In genomic region chr13:77740931-77741586, GRCh38 we compare ENCODE assay signal across 23 cellular contexts. TPM values are rescaled to one million over a fixed set of nuclear protein-coding genes. Genes with fewer than 3 reads are reported as not detected.
DNase-seq lines count a peak whose midpoint lies in the region; ATAC-seq and TF ChIP-seq lines count a peak whose summit lies in the region.
"Had no signal": no experiment of that assay in that cellular context is flagged by ENCODE, and none has a peak within 500 bp of the region (broad histone marks: within the 10 kb centered on the region; RNA-seq: fewer than 3 reads in every experiment).

No MANE protein-coding gene starts in this region.

- DNase-seq in C1 segment of cervical spinal cord (lab: John Stamatoyannopoulos, UW) (peak in 12 of 14 donors; percentile 25 to 78 (median 66)), WERI-Rb-1 (no peak), globus pallidus (ENCODE audit: low spot score) (peak; percentile 99), occipital lobe (lab: John Stamatoyannopoulos, UW) (peak; percentile 77), chondrocyte (ENCODE audit: low spot score) (no peak)
- DNase-seq in stimulated activated naive CD4-positive, alpha-beta T cell treated with Interleukin-2 at 50 U/mL for 16 hours (lab: John Stamatoyannopoulos, UW), result no peak
- DNase-seq: activated CD4-positive, alpha-beta T cell treated with anti-CD3 and anti-CD28 coated beads, Interleukin-2, amount 10 ng/mL, durations not matched to agents 7 days and 5 days; activated CD8-positive, alpha-beta memory T cell treated with anti-CD3 and anti-CD28 coated beads, Interleukin-2, amount 50 U/mL, for 4 hours; activated effector memory CD4-positive, alpha-beta T cell treated with anti-CD3 and anti-CD28 coated beads, Interleukin-2, amount 50 U/mL, for 16 hours; CD4-positive, CD25-positive, alpha-beta regulatory T cell; DMS79; effector CD8-positive, alpha-beta T cell; NCI-H2029; psoas muscle; SHP77; stimulated activated CD4-positive, alpha-beta T cell treated with anti-CD3 and anti-CD28 coated beads, Interleukin-4, amount 100 ng/mL, for 4 hours had no signal

- H3K27me3 ChIP-seq in WERI-Rb-1 (ENCODE audit: insufficient read depth, low read depth, severe bottlenecking), result no peaks in the 10 kb centered on the region
- H3K27me3 ChIP-seq: suprapubic skin had no signal

- H3K9me3 ChIP-seq in WERI-Rb-1 (ENCODE audit: severe bottlenecking), result no peaks in the 10 kb centered on the region
- H3K9me3 ChIP-seq: psoas muscle, suprapubic skin had no signal

- H3K27ac Mint-ChIP-seq in stimulated activated memory B cell treated with anti-CD40 and anti-IgM and Interleukin-4, amounts not matched to agents 10 μg/mL and 1 μg/mL and 100 μg/mL, for 72 hours, result no peak overlapping the region
- H3K27ac Mint-ChIP-seq in chondrocyte (ENCODE audit: unreplicated experiment), result no peak overlapping the region
- H3K27ac Mint-ChIP-seq: activated CD4-positive, alpha-beta T cell treated with anti-CD3 and anti-CD28 coated beads, Interleukin-2, amount 10 ng/mL, durations not matched to agents 7 days and 5 days; memory B cell; natural killer cell treated with Interleukin-12 subunit alpha and Interleukin-12 subunit beta and Interleukin-15 and Interleukin-18, amount 100 ng/mL, for 72 hours had no signal

- H3K36me3 ChIP-seq in WERI-Rb-1, result peaks cover 13% of the 10 kb centered on the region
- H3K36me3 ChIP-seq: suprapubic skin had no signal

- ATAC-seq in stimulated activated memory B cell treated with anti-CD40 and anti-IgM and Interleukin-4, amounts not matched to agents 10 μg/mL and 1 μg/mL and 100 μg/mL, for 72 hours, result no peak
- no peak for ATAC-seq in HG02759 (IDR thresholded peaks at IDR 0.05; ENCODE audit: unreplicated experiment)
- ATAC-seq: K562 had no signal

- H3K27me3 Mint-ChIP-seq in stimulated activated memory B cell treated with anti-CD40 and anti-IgM and Interleukin-4, amounts not matched to agents 10 μg/mL and 1 μg/mL and 100 μg/mL, for 72 hours, result no peaks in the 10 kb centered on the region
- peaks cover 4% of the 10 kb centered on the region for H3K27me3 Mint-ChIP-seq in chondrocyte (ENCODE audit: low read depth)
- H3K27me3 Mint-ChIP-seq: activated CD4-positive, alpha-beta T cell treated with anti-CD3 and anti-CD28 coated beads, Interleukin-2, amount 10 ng/mL, durations not matched to agents 7 days and 5 days; CD4-positive, CD25-positive, alpha-beta regulatory T cell; memory B cell; natural killer cell treated with Interleukin-12 subunit alpha and Interleukin-12 subunit beta and Interleukin-15 and Interleukin-18, amount 100 ng/mL, for 72 hours had no signal

- H3K4me3 Mint-ChIP-seq in stimulated activated memory B cell treated with anti-CD40 and anti-IgM and Interleukin-4, amounts not matched to agents 10 μg/mL and 1 μg/mL and 100 μg/mL, for 72 hours, result no peak overlapping the region
- no peak overlapping the region for H3K4me3 Mint-ChIP-seq in chondrocyte (ENCODE audit: unreplicated experiment)
- H3K4me3 Mint-ChIP-seq: activated CD4-positive, alpha-beta T cell treated with anti-CD3 and anti-CD28 coated beads, Interleukin-2, amount 10 ng/mL, durations not matched to agents 7 days and 5 days; CD4-positive, CD25-positive, alpha-beta regulatory T cell; memory B cell; natural killer cell treated with Interleukin-12 subunit alpha and Interleukin-12 subunit beta and Interleukin-15 and Interleukin-18, amount 100 ng/mL, for 72 hours had no signal

- no peak overlapping the region for H3K4me3 ChIP-seq in WERI-Rb-1 (ENCODE audit: low read depth, low read length)
- H3K4me3 ChIP-seq: K562, psoas muscle, smooth muscle cell, suprapubic skin had no signal

- H3K36me3 Mint-ChIP-seq in stimulated activated memory B cell treated with anti-CD40 and anti-IgM and Interleukin-4, amounts not matched to agents 10 μg/mL and 1 μg/mL and 100 μg/mL, for 72 hours, result peaks cover 24% of the 10 kb centered on the region
- H3K36me3 Mint-ChIP-seq in chondrocyte (ENCODE audit: low read depth), result no peaks in the 10 kb centered on the region
- H3K36me3 Mint-ChIP-seq: natural killer cell treated with Interleukin-12 subunit alpha and Interleukin-12 subunit beta and Interleukin-15 and Interleukin-18, amount 100 ng/mL, for 72 hours had no signal

- 0 out of 2 replicates have a peak overlapping the region, but pooled peaks have one; percentile 20 for H3K27ac ChIP-seq in WERI-Rb-1
- H3K27ac ChIP-seq: psoas muscle, suprapubic skin had no signal

- no peaks in the 10 kb centered on the region for H3K9me3 Mint-ChIP-seq in stimulated activated memory B cell treated with anti-CD40 and anti-IgM and Interleukin-4, amounts not matched to agents 10 μg/mL and 1 μg/mL and 100 μg/mL, for 72 hours
- H3K9me3 Mint-ChIP-seq in chondrocyte (ENCODE audit: low read depth), result no peaks in the 10 kb centered on the region
- H3K9me3 Mint-ChIP-seq: activated CD4-positive, alpha-beta T cell treated with anti-CD3 and anti-CD28 coated beads, Interleukin-2, amount 10 ng/mL, durations not matched to agents 7 days and 5 days; CD4-positive, CD25-positive, alpha-beta regulatory T cell; memory B cell; natural killer cell treated with Interleukin-12 subunit alpha and Interleukin-12 subunit beta and Interleukin-15 and Interleukin-18, amount 100 ng/mL, for 72 hours had no signal

- TF ChIP-seq CTCF in WERI-Rb-1 (IDR thresholded peaks at IDR 0.05; ENCODE audit: low read depth, low read length), result no peak
- no peak for TF ChIP-seq CTCF in chondrocyte (IDR thresholded peaks at IDR 0.05)

- peaks cover 6% of the 10 kb centered on the region for H3K4me1 Mint-ChIP-seq in stimulated activated memory B cell treated with anti-CD40 and anti-IgM and Interleukin-4, amounts not matched to agents 10 μg/mL and 1 μg/mL and 100 μg/mL, for 72 hours
- no peaks in the 10 kb centered on the region for H3K4me1 Mint-ChIP-seq in chondrocyte (ENCODE audit: low read depth)
- H3K4me1 Mint-ChIP-seq: memory B cell had no signal

RNA-seq across cellular contexts. Expression of gene SLAIN1, which starts 43.6 kb away (rescaled TPM):
- total RNA-seq in occipital lobe, result 600 TPM
- total RNA-seq in chondrocyte, result 0.31 to 0.82 TPM (median 0.69 TPM) in 3 replicates

Comparison
In these comparisons a context has a peak if more than half of its experiments do, and no peak if none do; other contexts are left out.
1. DNase-seq: peak in C1 segment of cervical spinal cord (12 of 14), globus pallidus (single experiment) and occipital lobe (single experiment); none in WERI-Rb-1 (single experiment), stimulated activated naive CD4-positive, alpha-beta T cell treated with Interleukin-2 at 50 U/mL for 16 hours (single experiment) and chondrocyte (single experiment).
2. RNA of gene SLAIN1, which starts 43.6 kb away (total RNA-seq): 600 TPM in occipital lobe (single experiment); 0.31 to 0.82 TPM in chondrocyte; every median in the first group is over 100 times any median in the second.